Comparison of ENCODE assay signal across 8 cellular contexts in genomic region chr16:67942200-67942509, GRCh38. TPM values are rescaled to one million over a fixed set of nuclear protein-coding genes. Genes with fewer than 3 reads are reported as not detected.
A peak's percentile ranks its signal among the peaks of the same experiment; 100 is the strongest.
DNase-seq lines count a peak whose midpoint lies in the region; ATAC-seq, FAIRE-seq and TF ChIP-seq lines count a peak whose summit lies in the region.

No MANE protein-coding gene starts in this region.

- peak; percentile 73 for ATAC-seq in SK-N-SH treated with all-trans-retinoic acid at 6 μM for 48 hours
- ATAC-seq in HG02642 (IDR thresholded peaks at IDR 0.05; ENCODE audit: poor library complexity, unreplicated experiment): no peak
- ATAC-seq in HG02970 (IDR thresholded peaks at IDR 0.05; ENCODE audit: low FRiP score, unreplicated experiment): no peak
- ATAC-seq in GM18505 (IDR thresholded peaks at IDR 0.05; ENCODE audit: unreplicated experiment): no peak

- no peaks in the 10 kb centered on the region for H3K9me3 Mint-ChIP-seq in CD14-positive monocyte

- H3K27me3 Mint-ChIP-seq in CD14-positive monocyte (ENCODE audit: low read depth in 3 of 3): peaks cover 0 to 4% (median 2%) of the 10 kb centered on the region in 3 donors

- H3K4me3 Mint-ChIP-seq in CD14-positive monocyte: no peak overlapping the region

- H3K36me3 Mint-ChIP-seq in CD14-positive monocyte: peaks cover 33 to 58% of the 10 kb centered on the region in 2 donors

- FAIRE-seq in H54 (lab: Jason Lieb, UNC): no peak

- H3K27ac Mint-ChIP-seq in CD14-positive monocyte: no peak overlapping the region

- peak; percentile 47 for DNase-seq in CD14-positive monocyte (ENCODE audit: low spot score)
- DNase-seq in H54 (ENCODE audit: insufficient read length, low spot score): peak; percentile 33
- peak; percentile 63 for DNase-seq in cerebellar cortex (ENCODE audit: low spot score)
- DNase-seq in medulla oblongata (ENCODE audit: extremely low spot score): peak; percentile 31

- peaks cover 14% of the 10 kb centered on the region for H3K4me1 Mint-ChIP-seq in CD14-positive monocyte

- intact Hi-C loops in CD14-positive monocyte (cut with micrococcal nuclease): no loop called here

- no peak for TF ChIP-seq POLR2A in H54 (IDR thresholded peaks at IDR 0.05; ENCODE audit: low read depth, low read length)
- TF ChIP-seq POLR2A in GM18505 (IDR thresholded peaks at IDR 0.05; ENCODE audit: borderline replicate concordance, extremely low read depth, insufficient read depth, insufficient read length): no peak

- peak; percentile 69 for TF ChIP-seq CTCF in CD14-positive monocyte (IDR thresholded peaks at IDR 0.05)

TF ChIP-seq in SK-N-SH treated with all-trans-retinoic acid at 6 μM for 48 hours, 23 proteins besides CTCF, POLR2A, EP300 and RAD21:
- TF ChIP-seq ESRRG (CRISPR knock-in tag; IDR thresholded peaks at IDR 0.05): no peak
- TF ChIP-seq CSRNP3 (CRISPR knock-in tag; IDR thresholded peaks at IDR 0.05): no peak
- TF ChIP-seq POU6F1 (CRISPR knock-in tag; IDR thresholded peaks at IDR 0.05; ENCODE audit: borderline replicate concordance, low read depth): no peak
- TF ChIP-seq ZNF70 (CRISPR knock-in tag; IDR thresholded peaks at IDR 0.05): no peak
- no peak for TF ChIP-seq GLIS3 (CRISPR knock-in tag; IDR thresholded peaks at IDR 0.05)
- TF ChIP-seq, protein P1, sequence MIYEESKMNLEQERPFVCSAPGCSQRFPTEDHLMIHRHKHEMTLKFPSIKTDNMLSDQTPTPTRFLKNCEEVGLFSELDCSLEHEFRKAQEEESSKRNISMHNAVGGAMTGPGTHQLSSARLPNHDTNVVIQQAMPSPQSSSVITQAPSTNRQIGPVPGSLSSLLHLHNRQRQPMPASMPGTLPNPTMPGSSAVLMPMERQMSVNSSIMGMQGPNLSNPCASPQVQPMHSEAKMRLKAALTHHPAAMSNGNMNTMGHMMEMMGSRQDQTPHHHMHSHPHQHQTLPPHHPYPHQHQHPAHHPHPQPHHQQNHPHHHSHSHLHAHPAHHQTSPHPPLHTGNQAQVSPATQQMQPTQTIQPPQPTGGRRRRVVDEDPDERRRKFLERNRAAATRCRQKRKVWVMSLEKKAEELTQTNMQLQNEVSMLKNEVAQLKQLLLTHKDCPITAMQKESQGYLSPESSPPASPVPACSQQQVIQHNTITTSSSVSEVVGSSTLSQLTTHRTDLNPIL (CRISPR knock-in tag; IDR thresholded peaks at IDR 0.05; ENCODE audit: low read depth): no peak
- no peak for TF ChIP-seq TCF4 (CRISPR knock-in tag; IDR thresholded peaks at IDR 0.05; ENCODE audit: borderline replicate concordance)
- no peak for TF ChIP-seq ZNF8 (CRISPR knock-in tag; IDR thresholded peaks at IDR 0.05)
- no peak for TF ChIP-seq ZNF565 (CRISPR knock-in tag; conservative IDR thresholded peaks at IDR 0.05; ENCODE audit: low read depth)
- TF ChIP-seq SNAI2 (CRISPR knock-in tag; IDR thresholded peaks at IDR 0.05): no peak
- TF ChIP-seq OSR1 (CRISPR knock-in tag; IDR thresholded peaks at IDR 0.05): no peak
- TF ChIP-seq ZC3H10 (CRISPR knock-in tag; IDR thresholded peaks at IDR 0.05): no peak
- no peak for TF ChIP-seq ARNTL (CRISPR knock-in tag; IDR thresholded peaks at IDR 0.05; ENCODE audit: borderline replicate concordance, low read depth)
- no peak for TF ChIP-seq ZFP30 (CRISPR knock-in tag; IDR thresholded peaks at IDR 0.05)
- TF ChIP-seq TOX (CRISPR knock-in tag; IDR thresholded peaks at IDR 0.05; ENCODE audit: borderline replicate concordance): no peak
- no peak for TF ChIP-seq BACH2 (CRISPR knock-in tag; IDR thresholded peaks at IDR 0.05; ENCODE audit: borderline replicate concordance)
- no peak for TF ChIP-seq ISL1 (CRISPR knock-in tag; IDR thresholded peaks at IDR 0.05)
- TF ChIP-seq CSDC2 (CRISPR knock-in tag; IDR thresholded peaks at IDR 0.05): no peak
- no peak for TF ChIP-seq PPARA (CRISPR knock-in tag; IDR thresholded peaks at IDR 0.05; ENCODE audit: borderline replicate concordance)
- no peak for TF ChIP-seq PATZ1 (CRISPR knock-in tag; IDR thresholded peaks at IDR 0.05; ENCODE audit: borderline replicate concordance)

RNA-seq across cellular contexts. Expression of gene LCAT, which starts 1.8 kb away (rescaled TPM):
- under 1 TPM in 1 of 2 donors, not detected in 1; 0.17 TPM for polyA plus RNA-seq in CD14-positive monocyte

RNA-seq across cellular contexts. Expression of gene PSMB10, which starts 5.5 kb away (rescaled TPM):
- 100 to 1,000 TPM; 609 to 798 TPM for polyA plus RNA-seq in CD14-positive monocyte

RNA-seq across cellular contexts. Expression of gene CTRL, which starts 10.5 kb away (rescaled TPM):
- polyA plus RNA-seq in CD14-positive monocyte: 1 to 10 TPM in 1 of 2 donors, under 1 TPM in 1; 0.69 to 1.6 TPM

RNA-seq across cellular contexts. Expression of gene SLC12A4, which starts 26.3 kb away (rescaled TPM):
- 1 to 10 TPM; 7.3 to 7.7 TPM for polyA plus RNA-seq in CD14-positive monocyte

RNA-seq across cellular contexts. Expression of gene DPEP3, which starts 38.1 kb away (rescaled TPM):
- polyA plus RNA-seq in CD14-positive monocyte: under 1 TPM; 0.20 to 0.25 TPM
